In genomic region chr4:114807357-114807756, GRCh38 we compare ENCODE assay signal across 12 cellular contexts.
DNase-seq lines count a peak whose midpoint lies in the region; ATAC-seq and TF ChIP-seq lines count a peak whose summit lies in the region.
"Had no signal": no experiment of that assay in that cellular context is flagged by ENCODE, and none has a peak within 500 bp of the region (broad histone marks: within the 10 kb centered on the region; RNA-seq: fewer than 3 reads in every experiment).

No MANE protein-coding gene starts in this region.

- CTCF ChIA-PET in WTC11 (lab: Charles Lee) (interaction anchor here (0.7 to 2.0 kb wide), 17 partner anchors 10 to 429 kb away, joined by 3 to 14 read pairs (median 4); no protein-coding TSS in a partner anchor), GM10248 (lab: Yijun Ruan, JAX) (interaction anchor here (0.7 to 2.9 kb wide), 26 partner anchors 10 to 702 kb away, joined by 3 to 39 read pairs (median 4); no protein-coding TSS in a partner anchor), Calu3 (lab: Charles Lee) (no interaction called here)

- peaks cover 3% of the 10 kb centered on the region for H3K4me1 Mint-ChIP-seq in WTC11
- no peaks in the 10 kb centered on the region for H3K4me1 Mint-ChIP-seq in Calu3 (ENCODE audit: low read depth, unreplicated experiment)
- H3K4me1 Mint-ChIP-seq: activated CD4-positive, alpha-beta T cell treated with anti-CD3 and anti-CD28 coated beads, Interleukin-2, amount 10 ng/mL, durations not matched to agents 24 days and 14 days had no signal

- H3K9me3 Mint-ChIP-seq in WTC11 (no peaks in the 10 kb centered on the region), Calu3 (ENCODE audit: low read depth, unreplicated experiment) (no peaks in the 10 kb centered on the region)
- H3K9me3 Mint-ChIP-seq: activated CD4-positive, alpha-beta T cell treated with anti-CD3 and anti-CD28 coated beads, Interleukin-2, amount 10 ng/mL, durations not matched to agents 24 days and 14 days; activated naive CD8-positive, alpha-beta T cell treated with anti-CD3 and anti-CD28 coated beads for 36 hours had no signal

- no peak overlapping the region for H3K27ac Mint-ChIP-seq in WTC11
- no peak overlapping the region for H3K27ac Mint-ChIP-seq in Calu3 (ENCODE audit: unreplicated experiment)
- H3K27ac Mint-ChIP-seq: activated CD4-positive, alpha-beta T cell treated with anti-CD3 and anti-CD28 coated beads, Interleukin-2, amount 10 ng/mL, durations not matched to agents 24 days and 14 days; activated naive CD8-positive, alpha-beta T cell treated with anti-CD3 and anti-CD28 coated beads for 36 hours had no signal

- no peak overlapping the region for H3K4me3 Mint-ChIP-seq in WTC11
- no peak overlapping the region for H3K4me3 Mint-ChIP-seq in Calu3 (ENCODE audit: low read depth, unreplicated experiment)
- H3K4me3 Mint-ChIP-seq: activated CD4-positive, alpha-beta T cell treated with anti-CD3 and anti-CD28 coated beads, Interleukin-2, amount 10 ng/mL, durations not matched to agents 24 days and 14 days; activated naive CD8-positive, alpha-beta T cell treated with anti-CD3 and anti-CD28 coated beads for 36 hours had no signal

- BruUV-seq in Calu3 (replicated peaks; lab: Mats Ljungman, UMichigan) = no TSS peak

- POLR2A ChIA-PET in WTC11 (lab: Charles Lee) = interaction anchor here (0.9 kb wide), 1 partner anchor 14 kb away, joined by 7 read pairs; no protein-coding TSS in a partner anchor
- POLR2A ChIA-PET in GM10248 (lab: Yijun Ruan, JAX) = no interaction called here

- ATAC-seq in GM18907 (IDR thresholded peaks at IDR 0.05; ENCODE audit: unreplicated experiment) (peak; percentile 18), GM21423 (IDR thresholded peaks at IDR 0.05; ENCODE audit: unreplicated experiment) (peak; percentile 6), HG02938 (IDR thresholded peaks at IDR 0.05; ENCODE audit: unreplicated experiment) (peak; percentile 19), WTC11 (peak; percentile 15), GM18519 (IDR thresholded peaks at IDR 0.05; ENCODE audit: low FRiP score, unreplicated experiment) (no peak)

- intact Hi-C loops in Calu3 (cut with micrococcal nuclease; ENCODE audit: unreplicated experiment) = no loop called here

- no peak for DNase-seq in WTC11 (ENCODE audit: low spot score)
- DNase-seq in GM10248 (ENCODE audit: extremely low spot score) = no peak
- DNase-seq in NK-92 (lab: John Stamatoyannopoulos, UW; ENCODE audit: unreplicated experiment) = no peak
- no peak for DNase-seq in Calu3
- DNase-seq: retina, SHP77 had no signal

- TF ChIP-seq CTCF in WTC11 (IDR thresholded peaks at IDR 0.05) (no peak), GM10248 (IDR thresholded peaks at IDR 0.05; ENCODE audit: control extremely low read depth, extremely low read depth, low read depth, missing control alignments) (no peak), Calu3 (IDR thresholded peaks at IDR 0.05; ENCODE audit: unreplicated experiment) (no peak)

- H3K27me3 Mint-ChIP-seq in WTC11 (ENCODE audit: low read depth) (no peaks in the 10 kb centered on the region), Calu3 (ENCODE audit: unreplicated experiment) (no peaks in the 10 kb centered on the region)

- H3K36me3 Mint-ChIP-seq in WTC11 = no peaks in the 10 kb centered on the region
- H3K36me3 Mint-ChIP-seq in Calu3 (ENCODE audit: insufficient read depth, unreplicated experiment) = peaks cover 8% of the 10 kb centered on the region
- H3K36me3 Mint-ChIP-seq: activated naive CD8-positive, alpha-beta T cell treated with anti-CD3 and anti-CD28 coated beads for 36 hours had no signal

TF ChIP-seq in WTC11, 78 proteins besides CTCF, POLR2A, EP300 and RAD21:
- no peak for TF ChIP-seq NR1H2 (CRISPR knock-in tag; IDR thresholded peaks at IDR 0.05)
- no peak for TF ChIP-seq SOX15 (CRISPR knock-in tag; IDR thresholded peaks at IDR 0.05)
- no peak for TF ChIP-seq STAT6 (CRISPR knock-in tag; conservative IDR thresholded peaks at IDR 0.05; ENCODE audit: low read depth)
- no peak for TF ChIP-seq NFYB (CRISPR knock-in tag; conservative IDR thresholded peaks at IDR 0.05; ENCODE audit: low read depth)
- TF ChIP-seq GTF2I (CRISPR knock-in tag; conservative IDR thresholded peaks at IDR 0.05) = no peak
- TF ChIP-seq TCF7 (CRISPR knock-in tag; IDR thresholded peaks at IDR 0.05; ENCODE audit: low read depth) = no peak
- no peak for TF ChIP-seq ZNF425 (CRISPR knock-in tag; conservative IDR thresholded peaks at IDR 0.05)
